In the genomic region with DNA sequence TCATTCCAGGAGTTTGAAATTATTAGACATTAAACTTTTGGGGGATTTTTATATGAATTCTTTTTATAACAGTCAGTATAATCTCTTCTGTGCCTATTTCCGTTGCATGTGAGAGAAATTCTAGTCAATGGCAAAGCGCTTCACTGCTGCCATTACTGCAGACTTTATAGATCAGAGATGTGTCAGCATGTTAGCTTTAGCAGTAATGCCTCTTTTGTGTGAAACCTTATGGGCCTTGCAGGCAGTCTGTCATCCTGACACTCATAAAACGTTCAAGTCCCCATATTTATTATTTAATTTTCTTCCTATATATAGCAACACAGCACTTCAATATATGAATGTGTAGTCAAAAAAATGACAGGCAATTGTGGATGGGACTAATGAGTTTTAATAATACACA, we compare ENCODE assay signal across 16 cellular contexts.
DNase-seq lines count a peak whose midpoint lies in the region; ATAC-seq and TF ChIP-seq lines count a peak whose summit lies in the region.
"Had no signal": no experiment of that assay in that cellular context is flagged by ENCODE, and none has a peak within 500 bp of the region (broad histone marks: within the 10 kb centered on the region; RNA-seq: fewer than 3 reads in every experiment).

No MANE protein-coding gene starts in this region.

- H3K36me3 ChIP-seq in neural cell (ENCODE audit: insufficient read depth, low read length), result no peaks in the 10 kb centered on the region
- H3K36me3 ChIP-seq: BE2C had no signal

- H3K27ac ChIP-seq in neural cell (ENCODE audit: low read length), result no peak overlapping the region
- H3K27ac ChIP-seq: C4-2B had no signal

- no peaks in the 10 kb centered on the region for H4K20me1 ChIP-seq in neural cell (ENCODE audit: insufficient read depth)

- H3K27me3 ChIP-seq in neural cell (ENCODE audit: insufficient read depth, low read depth, low read length), result peaks cover 11% of the 10 kb centered on the region

- no peaks in the 10 kb centered on the region for H3K27me3 Mint-ChIP-seq in endothelial cell (ENCODE audit: unreplicated experiment)

- H3K9me3 Mint-ChIP-seq in endothelial cell (ENCODE audit: unreplicated experiment), result no peaks in the 10 kb centered on the region

- H3K9ac ChIP-seq in neural cell (ENCODE audit: low read length), result no peak overlapping the region

- ATAC-seq in GM18870 (IDR thresholded peaks at IDR 0.05; ENCODE audit: unreplicated experiment), result peak; percentile 32
- ATAC-seq in sciatic nerve, result no peak
- ATAC-seq: HepG2 had no signal

- no peak overlapping the region for H3K4me3 ChIP-seq in neural cell (ENCODE audit: low read length)

- intact Hi-C loops in sciatic nerve (cut with DNase I), result no loop called here

- H3K79me2 ChIP-seq in neural cell (replicated peaks; ENCODE audit: insufficient read depth, low read length), result peaks cover 3% of the 10 kb centered on the region

- TF ChIP-seq CTCF in neural cell (IDR thresholded peaks at IDR 0.05; ENCODE audit: poor library complexity, severe bottlenecking) (no peak), endothelial cell (IDR thresholded peaks at IDR 0.05; ENCODE audit: unreplicated experiment) (no peak)

- DNase-seq in EH (ENCODE audit: low read depth) (peak; percentile 9), NCI-H69 (lab: John Stamatoyannopoulos, UW) (peak; percentile 88), HK-2 (ENCODE audit: unreplicated experiment) (no peak), endothelial cell (ENCODE audit: low spot score) (no peak), sciatic nerve (ENCODE audit: low spot score) (no peak)
- DNase-seq: BE2C; CD4-positive, alpha-beta memory T cell; DMS79; EL; GDM1; GOT3; H9 had no signal

- H2AFZ ChIP-seq in neural cell (ENCODE audit: low read depth, low read length), result no peak overlapping the region

- H3F3A ChIP-seq in neural cell (ENCODE audit: insufficient read depth, low read length, poor library complexity, severe bottlenecking), result no peaks in the 10 kb centered on the region

- no peaks in the 10 kb centered on the region for H3K9me2 ChIP-seq in neural cell (ENCODE audit: insufficient read depth, low read length)

- H3K27ac Mint-ChIP-seq in endothelial cell (ENCODE audit: unreplicated experiment), result no peak overlapping the region
- H3K27ac Mint-ChIP-seq: CD4-positive, alpha-beta memory T cell; H9 had no signal

- TF ChIP-seq EP300 in neural cell (conservative IDR thresholded peaks at IDR 0.05; ENCODE audit: poor library complexity, severe bottlenecking), result peak; percentile 81

- peaks cover 15% of the 10 kb centered on the region for H3K4me1 Mint-ChIP-seq in endothelial cell (ENCODE audit: unreplicated experiment)

- H3K36me3 Mint-ChIP-seq in endothelial cell (ENCODE audit: low read depth, unreplicated experiment), result no peaks in the 10 kb centered on the region
- H3K36me3 Mint-ChIP-seq: CD4-positive, alpha-beta memory T cell had no signal

- H3K9me3 ChIP-seq in neural cell (ENCODE audit: low read length), result no peaks in the 10 kb centered on the region
- H3K9me3 ChIP-seq: BE2C had no signal

- H3K4me2 ChIP-seq in neural cell (ENCODE audit: low read length), result no peak overlapping the region

- TF ChIP-seq RAD21 in neural cell (conservative IDR thresholded peaks at IDR 0.05), result no peak

- H3K4me3 Mint-ChIP-seq in endothelial cell (ENCODE audit: unreplicated experiment), result no peak overlapping the region
- H3K4me3 Mint-ChIP-seq: CD4-positive, alpha-beta memory T cell; H9 had no signal

TF ChIP-seq in neural cell, 6 proteins besides CTCF, POLR2A, EP300 and RAD21:
- TF ChIP-seq POLR2AphosphoS5 (IDR thresholded peaks at IDR 0.05) (peak; percentile 46), MXI1 (conservative IDR thresholded peaks at IDR 0.05; ENCODE audit: poor library complexity, severe bottlenecking) (no peak)
- TF ChIP-seq, protein P1, sequence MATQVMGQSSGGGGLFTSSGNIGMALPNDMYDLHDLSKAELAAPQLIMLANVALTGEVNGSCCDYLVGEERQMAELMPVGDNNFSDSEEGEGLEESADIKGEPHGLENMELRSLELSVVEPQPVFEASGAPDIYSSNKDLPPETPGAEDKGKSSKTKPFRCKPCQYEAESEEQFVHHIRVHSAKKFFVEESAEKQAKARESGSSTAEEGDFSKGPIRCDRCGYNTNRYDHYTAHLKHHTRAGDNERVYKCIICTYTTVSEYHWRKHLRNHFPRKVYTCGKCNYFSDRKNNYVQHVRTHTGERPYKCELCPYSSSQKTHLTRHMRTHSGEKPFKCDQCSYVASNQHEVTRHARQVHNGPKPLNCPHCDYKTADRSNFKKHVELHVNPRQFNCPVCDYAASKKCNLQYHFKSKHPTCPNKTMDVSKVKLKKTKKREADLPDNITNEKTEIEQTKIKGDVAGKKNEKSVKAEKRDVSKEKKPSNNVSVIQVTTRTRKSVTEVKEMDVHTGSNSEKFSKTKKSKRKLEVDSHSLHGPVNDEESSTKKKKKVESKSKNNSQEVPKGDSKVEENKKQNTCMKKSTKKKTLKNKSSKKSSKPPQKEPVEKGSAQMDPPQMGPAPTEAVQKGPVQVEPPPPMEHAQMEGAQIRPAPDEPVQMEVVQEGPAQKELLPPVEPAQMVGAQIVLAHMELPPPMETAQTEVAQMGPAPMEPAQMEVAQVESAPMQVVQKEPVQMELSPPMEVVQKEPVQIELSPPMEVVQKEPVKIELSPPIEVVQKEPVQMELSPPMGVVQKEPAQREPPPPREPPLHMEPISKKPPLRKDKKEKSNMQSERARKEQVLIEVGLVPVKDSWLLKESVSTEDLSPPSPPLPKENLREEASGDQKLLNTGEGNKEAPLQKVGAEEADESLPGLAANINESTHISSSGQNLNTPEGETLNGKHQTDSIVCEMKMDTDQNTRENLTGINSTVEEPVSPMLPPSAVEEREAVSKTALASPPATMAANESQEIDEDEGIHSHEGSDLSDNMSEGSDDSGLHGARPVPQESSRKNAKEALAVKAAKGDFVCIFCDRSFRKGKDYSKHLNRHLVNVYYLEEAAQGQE (IDR thresholded peaks at IDR 0.05; ENCODE audit: borderline replicate concordance), result no peak
TF ChIP-seq in neural cell: peak in this region for 1.

Comparison
In these comparisons a context has a peak if more than half of its experiments do, and no peak if none do; other contexts are left out.
1. DNase-seq: peak in EH (single experiment) and NCI-H69 (single experiment); none in HK-2 (single experiment), endothelial cell (single experiment) and sciatic nerve (single experiment).